ENCODE assay signal across 10 cellular contexts in genomic region chr20:56391037-56391436, GRCh38. TPM values are rescaled to one million over a fixed set of nuclear protein-coding genes. Genes with fewer than 3 reads are reported as not detected.
A peak's percentile ranks its signal among the peaks of the same experiment; 100 is the strongest.
DNase-seq lines count a peak whose midpoint lies in the region; ATAC-seq and TF ChIP-seq lines count a peak whose summit lies in the region.
"Had no signal": no experiment of that assay in that cellular context is flagged by ENCODE, and none has a peak within 500 bp of the region (broad histone marks: within the 10 kb centered on the region; RNA-seq: fewer than 3 reads in every experiment).

No MANE protein-coding gene starts in this region.

- no peaks in the 10 kb centered on the region for H3K27me3 Mint-ChIP-seq in CD4-positive, CD25-positive, alpha-beta regulatory T cell
- no peaks in the 10 kb centered on the region for H3K27me3 Mint-ChIP-seq in nephron progenitor cell (ENCODE audit: low read depth, poor library complexity)
- H3K27me3 Mint-ChIP-seq: central memory CD8-positive, alpha-beta T cell had no signal

- H3K4me3 ChIP-seq in CD4-positive, CD25-positive, alpha-beta regulatory T cell (ENCODE audit: low read depth, low read length) = peak overlapping the region; percentile 94
- peak overlapping the region; percentile 90 for H3K4me3 ChIP-seq in LNCaP clone FGC (ENCODE audit: low read depth, low read length)
- H3K4me3 ChIP-seq in cardiac fibroblast (replicated peaks in 1 of 2; ENCODE audit: low read depth in 2 of 2, low read length in 2 of 2) = peak overlapping the region; percentile 65 to 94

- H3K27me3 ChIP-seq in CD4-positive, CD25-positive, alpha-beta regulatory T cell (ENCODE audit: control insufficient read depth, insufficient read depth, low read length) = no peaks in the 10 kb centered on the region

- H3K27ac Mint-ChIP-seq in CD4-positive, CD25-positive, alpha-beta regulatory T cell = no peak overlapping the region
- peak overlapping the region; percentile 28 for H3K27ac Mint-ChIP-seq in nephron progenitor cell

- H3K9me3 ChIP-seq in CD4-positive, CD25-positive, alpha-beta regulatory T cell (ENCODE audit: control insufficient read depth in 2 of 2, low read length in 2 of 2) = no peaks in the 10 kb centered on the region

- H3K36me3 Mint-ChIP-seq in CD4-positive, CD25-positive, alpha-beta regulatory T cell = peaks cover 15% of the 10 kb centered on the region
- H3K36me3 Mint-ChIP-seq in nephron progenitor cell (ENCODE audit: low read depth) = peaks cover 46% of the 10 kb centered on the region

- peaks cover 21% of the 10 kb centered on the region for H3K4me1 ChIP-seq in CD4-positive, CD25-positive, alpha-beta regulatory T cell (ENCODE audit: control insufficient read depth, insufficient read depth, low read length, poor library complexity, severe bottlenecking)

- intact Hi-C loops in sciatic nerve (cut with DNase I) = no loop called here

- DNase-seq in CD4-positive, CD25-positive, alpha-beta regulatory T cell = peak in 1 of 3 donors; percentile 17
- DNase-seq in LNCaP clone FGC (ENCODE audit: low read depth) = no peak
- no peak for DNase-seq in cardiac fibroblast (ENCODE audit: low read depth in 2 of 2)
- DNase-seq in nephron progenitor cell = no peak
- DNase-seq in sciatic nerve (ENCODE audit: low spot score) = no peak
- DNase-seq in activated effector memory CD4-positive, alpha-beta T cell treated with Interleukin-2 at 50 U/mL for 16 hours = no peak
- DNase-seq: occipital lobe had no signal

- peak overlapping the region; percentile 96 for H3K27ac ChIP-seq in CD4-positive, CD25-positive, alpha-beta regulatory T cell (ENCODE audit: insufficient read depth, low read length, poor library complexity, severe bottlenecking)

- TF ChIP-seq CTCF in LNCaP clone FGC (IDR thresholded peaks at IDR 0.05; ENCODE audit: control insufficient read depth, extremely low read depth, insufficient read depth) (no peak), cardiac fibroblast (IDR thresholded peaks at IDR 0.05; ENCODE audit: low read depth, low read length) (no peak), nephron progenitor cell (IDR thresholded peaks at IDR 0.05) (no peak)

- peak overlapping the region in 1 of 4 donors; percentile 38 for H3K4me3 Mint-ChIP-seq in CD4-positive, CD25-positive, alpha-beta regulatory T cell
- no peak overlapping the region for H3K4me3 Mint-ChIP-seq in nephron progenitor cell
- H3K4me3 Mint-ChIP-seq: central memory CD8-positive, alpha-beta T cell had no signal

- peaks cover 13% of the 10 kb centered on the region for H3K36me3 ChIP-seq in CD4-positive, CD25-positive, alpha-beta regulatory T cell (ENCODE audit: control insufficient read depth, insufficient read depth, low read length)

- peaks cover 4 to 33% (median 26%) of the 10 kb centered on the region in 4 donors for H3K4me1 Mint-ChIP-seq in CD4-positive, CD25-positive, alpha-beta regulatory T cell
- peaks cover 32% of the 10 kb centered on the region for H3K4me1 Mint-ChIP-seq in nephron progenitor cell

- ATAC-seq in CD4-positive, CD25-positive, alpha-beta regulatory T cell (ENCODE audit: low read depth in 2 of 2) = no peak
- ATAC-seq in HG02970 (IDR thresholded peaks at IDR 0.05; ENCODE audit: low FRiP score, unreplicated experiment) (no peak), sciatic nerve (no peak), GM19351 (IDR thresholded peaks at IDR 0.05; ENCODE audit: unreplicated experiment) (no peak)

- H3K9me3 Mint-ChIP-seq in CD4-positive, CD25-positive, alpha-beta regulatory T cell = no peaks in the 10 kb centered on the region
- no peaks in the 10 kb centered on the region for H3K9me3 Mint-ChIP-seq in nephron progenitor cell
- H3K9me3 Mint-ChIP-seq: central memory CD8-positive, alpha-beta T cell had no signal

RNA-seq across cellular contexts. Expression of gene AURKA, which starts 1.0 kb away (rescaled TPM):
- 3.6 TPM for total RNA-seq in CD4-positive, CD25-positive, alpha-beta regulatory T cell
- polyA plus RNA-seq in CD4-positive, CD25-positive, alpha-beta regulatory T cell = 1 to 10 TPM; 2.1 to 4.2 (median 3.5) TPM
- total RNA-seq in sciatic nerve = 1.4 TPM

RNA-seq across cellular contexts. Expression of gene CSTF1, which starts 1.4 kb away (rescaled TPM):
- 24.5 TPM for total RNA-seq in CD4-positive, CD25-positive, alpha-beta regulatory T cell
- 10 to 100 TPM; 48.8 to 61.7 (median 56.4) TPM for polyA plus RNA-seq in CD4-positive, CD25-positive, alpha-beta regulatory T cell
- 25.3 TPM for total RNA-seq in sciatic nerve

RNA-seq across cellular contexts. Expression of gene CASS4, which starts 21.0 kb away (rescaled TPM):
- total RNA-seq in CD4-positive, CD25-positive, alpha-beta regulatory T cell = 9.8 TPM
- polyA plus RNA-seq in CD4-positive, CD25-positive, alpha-beta regulatory T cell = 1 to 10 TPM in 3 of 4 donors, under 1 TPM in 1; 0.96 to 4.0 (median 2.9) TPM
- 2.4 TPM for total RNA-seq in sciatic nerve

RNA-seq across cellular contexts. Expression of gene FAM210B, which starts 32.3 kb away (rescaled TPM):
- total RNA-seq in CD4-positive, CD25-positive, alpha-beta regulatory T cell = 14.8 TPM
- polyA plus RNA-seq in CD4-positive, CD25-positive, alpha-beta regulatory T cell = 10 to 100 TPM; 33.0 to 40.3 (median 35.6) TPM
- total RNA-seq in sciatic nerve = 76.0 TPM
